1 cellular context compared by ENCODE assay signal in genomic region chr4:158811216-158811540, GRCh38.
TF ChIP-seq lines count a peak whose summit lies in the region.

No MANE protein-coding gene starts in this region.

TF ChIP-seq in HCT116, 20 proteins besides CTCF, POLR2A, EP300 and RAD21 (continued from another document):
- TF ChIP-seq EZH2phosphoT487 (IDR thresholded peaks at IDR 0.05; ENCODE audit: borderline replicate concordance), result no peak
TF ChIP-seq in HCT116: peak in this region for 0.
